In the genomic region with DNA sequence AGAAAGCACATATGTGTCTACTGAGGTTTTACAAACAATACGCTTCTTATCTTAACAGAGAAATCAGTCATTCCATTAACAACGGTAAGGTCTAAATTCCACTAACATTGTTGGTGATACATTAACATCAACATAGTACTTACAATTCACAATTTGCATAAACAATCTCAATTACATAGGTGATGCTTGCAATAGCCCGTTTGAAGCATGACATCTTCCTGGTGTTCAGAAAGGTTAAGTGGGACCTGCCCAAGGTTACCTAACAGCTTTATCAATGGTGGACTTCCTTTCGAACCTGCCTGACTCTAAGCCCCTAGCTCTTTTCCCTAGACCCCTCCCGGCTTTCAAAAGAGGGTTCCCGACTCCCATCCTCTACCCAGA, we compare ENCODE assay signal across 8 cellular contexts. TPM values are rescaled to one million over a fixed set of nuclear protein-coding genes. Genes with fewer than 3 reads are reported as not detected.
DNase-seq lines count a peak whose midpoint lies in the region; ATAC-seq and TF ChIP-seq lines count a peak whose summit lies in the region.

No MANE protein-coding gene starts in this region.

- H4K20me1 ChIP-seq in neural cell (ENCODE audit: insufficient read depth): no peaks in the 10 kb centered on the region

- H3K9ac ChIP-seq in neural cell (ENCODE audit: low read length): peak overlapping the region; percentile 86

- DNase-seq in NCI-H526 treated with DMSO at 0.1 percent for 48 hours (lab: John Stamatoyannopoulos, UW) (peak; percentile 68), KG1 (lab: John Stamatoyannopoulos, UW) (no peak), T1000 (lab: John Stamatoyannopoulos, UW) (no peak)
- DNase-seq in effector CD4-positive, alpha-beta T cell: no peak

- no peaks in the 10 kb centered on the region for H3K9me2 ChIP-seq in neural cell (ENCODE audit: insufficient read depth, low read length)

- H3K79me2 ChIP-seq in neural cell (replicated peaks; ENCODE audit: insufficient read depth, low read length): peaks cover 30% of the 10 kb centered on the region

- 21 to 25% methylated on average over 6 of the region's 6 CpGs for WGBS in ectodermal cell, 2 experiments

- TF ChIP-seq CTCF in neural cell (IDR thresholded peaks at IDR 0.05; ENCODE audit: poor library complexity, severe bottlenecking): no peak

- ATAC-seq in GM19438 (IDR thresholded peaks at IDR 0.05; ENCODE audit: low read depth, unreplicated experiment) (peak; percentile 5), HG03520 (IDR thresholded peaks at IDR 0.05; ENCODE audit: unreplicated experiment) (no peak)

- no peak for TF ChIP-seq EP300 in neural cell (conservative IDR thresholded peaks at IDR 0.05; ENCODE audit: poor library complexity, severe bottlenecking)

- TF ChIP-seq RAD21 in neural cell (conservative IDR thresholded peaks at IDR 0.05): no peak

- H2AFZ ChIP-seq in neural cell (ENCODE audit: low read depth, low read length): peak overlapping the region; percentile 87

- H3K4me1 ChIP-seq in ectodermal cell (ENCODE audit: control insufficient read depth, insufficient read depth, low read length): peaks cover 5% of the 10 kb centered on the region

- no peak overlapping the region for H3K27ac ChIP-seq in ectodermal cell (ENCODE audit: insufficient read depth, low read depth, low read length, poor library complexity, severe bottlenecking)
- H3K27ac ChIP-seq in neural cell (ENCODE audit: low read length): peak overlapping the region; percentile 81

- no peaks in the 10 kb centered on the region for H3K36me3 ChIP-seq in ectodermal cell (ENCODE audit: control insufficient read depth, insufficient read depth, low read length)
- H3K36me3 ChIP-seq in neural cell (ENCODE audit: insufficient read depth, low read length): no peaks in the 10 kb centered on the region

- H3K4me3 ChIP-seq in ectodermal cell (ENCODE audit: insufficient read depth, low read depth, low read length) (peak overlapping the region; percentile 58), neural cell (ENCODE audit: low read length) (peak overlapping the region; percentile 85)

- no peaks in the 10 kb centered on the region for H3F3A ChIP-seq in neural cell (ENCODE audit: insufficient read depth, low read length, poor library complexity, severe bottlenecking)

- H3K9me3 ChIP-seq in ectodermal cell (ENCODE audit: control insufficient read depth, low read length) (no peaks in the 10 kb centered on the region), neural cell (ENCODE audit: low read length) (no peaks in the 10 kb centered on the region)

- H3K4me2 ChIP-seq in neural cell (ENCODE audit: low read length): peak overlapping the region; percentile 91

- H3K27me3 ChIP-seq in ectodermal cell (ENCODE audit: control insufficient read depth, insufficient read depth, low read length, poor library complexity, severe bottlenecking) (no peaks in the 10 kb centered on the region), neural cell (ENCODE audit: insufficient read depth, low read depth, low read length) (no peaks in the 10 kb centered on the region)

TF ChIP-seq in neural cell, 6 proteins besides CTCF, POLR2A, EP300 and RAD21:
- TF ChIP-seq SMC3 (conservative IDR thresholded peaks at IDR 0.05; ENCODE audit: poor library complexity) (no peak), TAF1 (IDR thresholded peaks at IDR 0.05; ENCODE audit: low read depth) (no peak), POLR2AphosphoS5 (IDR thresholded peaks at IDR 0.05) (no peak), EZH2 (IDR thresholded peaks at IDR 0.05; ENCODE audit: borderline replicate concordance, insufficient read depth, low read length, poor library complexity, severe bottlenecking) (no peak), MXI1 (conservative IDR thresholded peaks at IDR 0.05; ENCODE audit: poor library complexity, severe bottlenecking) (no peak)
- TF ChIP-seq, protein P1, sequence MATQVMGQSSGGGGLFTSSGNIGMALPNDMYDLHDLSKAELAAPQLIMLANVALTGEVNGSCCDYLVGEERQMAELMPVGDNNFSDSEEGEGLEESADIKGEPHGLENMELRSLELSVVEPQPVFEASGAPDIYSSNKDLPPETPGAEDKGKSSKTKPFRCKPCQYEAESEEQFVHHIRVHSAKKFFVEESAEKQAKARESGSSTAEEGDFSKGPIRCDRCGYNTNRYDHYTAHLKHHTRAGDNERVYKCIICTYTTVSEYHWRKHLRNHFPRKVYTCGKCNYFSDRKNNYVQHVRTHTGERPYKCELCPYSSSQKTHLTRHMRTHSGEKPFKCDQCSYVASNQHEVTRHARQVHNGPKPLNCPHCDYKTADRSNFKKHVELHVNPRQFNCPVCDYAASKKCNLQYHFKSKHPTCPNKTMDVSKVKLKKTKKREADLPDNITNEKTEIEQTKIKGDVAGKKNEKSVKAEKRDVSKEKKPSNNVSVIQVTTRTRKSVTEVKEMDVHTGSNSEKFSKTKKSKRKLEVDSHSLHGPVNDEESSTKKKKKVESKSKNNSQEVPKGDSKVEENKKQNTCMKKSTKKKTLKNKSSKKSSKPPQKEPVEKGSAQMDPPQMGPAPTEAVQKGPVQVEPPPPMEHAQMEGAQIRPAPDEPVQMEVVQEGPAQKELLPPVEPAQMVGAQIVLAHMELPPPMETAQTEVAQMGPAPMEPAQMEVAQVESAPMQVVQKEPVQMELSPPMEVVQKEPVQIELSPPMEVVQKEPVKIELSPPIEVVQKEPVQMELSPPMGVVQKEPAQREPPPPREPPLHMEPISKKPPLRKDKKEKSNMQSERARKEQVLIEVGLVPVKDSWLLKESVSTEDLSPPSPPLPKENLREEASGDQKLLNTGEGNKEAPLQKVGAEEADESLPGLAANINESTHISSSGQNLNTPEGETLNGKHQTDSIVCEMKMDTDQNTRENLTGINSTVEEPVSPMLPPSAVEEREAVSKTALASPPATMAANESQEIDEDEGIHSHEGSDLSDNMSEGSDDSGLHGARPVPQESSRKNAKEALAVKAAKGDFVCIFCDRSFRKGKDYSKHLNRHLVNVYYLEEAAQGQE (IDR thresholded peaks at IDR 0.05; ENCODE audit: borderline replicate concordance): no peak

RNA-seq across cellular contexts. Expression of a gene that starts 0.7 kb away (rescaled TPM):
- polyA plus RNA-seq in ectodermal cell (2013, experiment 1 of 4): 43.4 TPM
- 45.1 TPM for polyA plus RNA-seq in ectodermal cell (2013, experiment 2 of 4)
- polyA plus RNA-seq in ectodermal cell (2013, experiment 3 of 4): 34.2 TPM
- 38.5 TPM for polyA plus RNA-seq in ectodermal cell (2013, experiment 4 of 4)
- polyA plus RNA-seq in neural cell: 1.9 and 6.4 TPM in 2 replicates
- 16.8 and 20.3 TPM in 2 replicates for polyA minus RNA-seq in neural cell

RNA-seq across cellular contexts. Expression of a gene that starts 12.9 kb away (rescaled TPM):
- 70.9 TPM for polyA plus RNA-seq in ectodermal cell (2013, experiment 1 of 4)
- polyA plus RNA-seq in ectodermal cell (2013, experiment 2 of 4): 71.1 TPM
- polyA plus RNA-seq in ectodermal cell (2013, experiment 3 of 4): 59.0 TPM
- polyA plus RNA-seq in ectodermal cell (2013, experiment 4 of 4): 69.5 TPM
- 24.2 and 31.8 TPM in 2 replicates for polyA plus RNA-seq in neural cell
- polyA minus RNA-seq in neural cell: 29.5 and 40.2 TPM in 2 replicates

RNA-seq across cellular contexts. Expression of a gene that starts 55.6 kb away (rescaled TPM):
- polyA plus RNA-seq in ectodermal cell (2013, experiment 1 of 4): 154 TPM
- polyA plus RNA-seq in ectodermal cell (2013, experiment 2 of 4): 161 TPM
- 119 TPM for polyA plus RNA-seq in ectodermal cell (2013, experiment 3 of 4)
- 131 TPM for polyA plus RNA-seq in ectodermal cell (2013, experiment 4 of 4)
- 27.5 and 34.5 TPM in 2 replicates for polyA plus RNA-seq in neural cell
- polyA minus RNA-seq in neural cell: 24.6 and 25.0 TPM in 2 replicates
